In the genomic region with DNA sequence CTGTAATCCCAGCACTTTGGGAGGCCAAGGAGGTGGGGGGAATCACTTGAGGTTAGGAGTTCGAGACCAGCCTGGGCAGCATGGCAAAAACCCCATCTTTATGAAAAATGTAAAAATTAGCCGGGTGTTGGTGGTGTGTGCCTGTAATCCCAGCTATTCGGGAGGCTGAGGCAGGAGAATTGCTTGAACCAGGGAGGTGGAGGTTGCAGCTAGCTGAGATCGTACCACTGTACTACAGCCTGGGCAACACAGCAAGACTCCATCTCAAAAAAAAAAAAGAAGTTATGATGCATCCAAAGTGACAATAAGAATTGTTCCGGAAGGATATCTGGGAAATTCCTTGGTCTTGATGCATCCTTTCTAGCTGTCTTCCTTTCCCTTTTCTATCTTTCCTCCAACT, we compare ENCODE assay signal across 30 cellular contexts.
"Had no signal": no experiment of that assay in that cellular context is flagged by ENCODE, and none has a peak within 500 bp of the region (broad histone marks: within the 10 kb centered on the region; RNA-seq: fewer than 3 reads in every experiment).

No MANE protein-coding gene starts in this region.

- H3K9me3 ChIP-seq: esophagus muscularis mucosa, gastroesophageal sphincter, heart left ventricle, mucosa of descending colon, psoas muscle, spleen, testis, tibial artery, upper lobe of right lung, uterus had no signal

- DNase-seq: dermis blood vessel endothelial cell; effector memory CD4-positive, alpha-beta T cell; foreskin keratinocyte; heart left ventricle; kidney; mesenchymal stem cell; mucosa of descending colon; naive B cell; nucleus accumbens; psoas muscle; right cardiac atrium; spleen; stimulated activated CD4-positive, alpha-beta T cell treated with anti-CD3 and anti-CD28 coated beads, Interleukin-4, amount 100 ng/mL, for 4 hours; stimulated activated naive CD8-positive, alpha-beta T cell treated with anti-CD3 and anti-CD28 coated beads, Interleukin-15, Interleukin-2, amounts not matched to agents 100 U/mL and 50 U/mL, for 24 hours; substantia nigra; testis; tibial artery; upper lobe of right lung; uterus had no signal

- H3K4me2 ChIP-seq: hepatocyte, neural progenitor cell had no signal

- H3K36me3 ChIP-seq: esophagus muscularis mucosa, neural progenitor cell, tibial artery, upper lobe of right lung, uterus had no signal

- H3K9ac ChIP-seq: neural progenitor cell had no signal

- H3K27ac Mint-ChIP-seq: mesothelial cell of epicardium; natural killer cell treated with Interleukin-12 subunit alpha and Interleukin-12 subunit beta and Interleukin-15 and Interleukin-18, amount 100 ng/mL, for 72 hours; neural progenitor cell; stimulated activated memory B cell treated with anti-CD40 and anti-IgM and Interleukin-4, amounts not matched to agents 10 μg/mL and 1 μg/mL and 100 μg/mL, for 72 hours had no signal

- H3K4me3 Mint-ChIP-seq: mesothelial cell of epicardium; naive B cell; natural killer cell treated with Interleukin-12 subunit alpha and Interleukin-12 subunit beta and Interleukin-15 and Interleukin-18, amount 100 ng/mL, for 72 hours; neural progenitor cell; stimulated activated memory B cell treated with anti-CD40 and anti-IgM and Interleukin-4, amounts not matched to agents 10 μg/mL and 1 μg/mL and 100 μg/mL, for 72 hours had no signal

- FAIRE-seq: endothelial cell of umbilical vein, kidney had no signal

- H3K4me3 ChIP-seq: coronary artery, esophagus muscularis mucosa, gastroesophageal sphincter, heart left ventricle, hepatocyte, mucosa of descending colon, neural progenitor cell, psoas muscle, skin epidermis, spleen, testis, tibial artery, upper lobe of right lung, uterus had no signal

- H3K27me3 ChIP-seq: esophagus muscularis mucosa, foreskin keratinocyte, gastroesophageal sphincter, heart left ventricle, hepatocyte, neural progenitor cell, spleen, testis, tibial artery, upper lobe of right lung, uterus had no signal

- H3K27me3 Mint-ChIP-seq: naive B cell; natural killer cell treated with Interleukin-12 subunit alpha and Interleukin-12 subunit beta and Interleukin-15 and Interleukin-18, amount 100 ng/mL, for 72 hours; stimulated activated memory B cell treated with anti-CD40 and anti-IgM and Interleukin-4, amounts not matched to agents 10 μg/mL and 1 μg/mL and 100 μg/mL, for 72 hours had no signal

- H3K36me3 Mint-ChIP-seq: mesothelial cell of epicardium; naive B cell; natural killer cell treated with Interleukin-12 subunit alpha and Interleukin-12 subunit beta and Interleukin-15 and Interleukin-18, amount 100 ng/mL, for 72 hours had no signal

- H3K27ac ChIP-seq: coronary artery, esophagus muscularis mucosa, foreskin keratinocyte, gastroesophageal sphincter, heart left ventricle, hepatocyte, neural progenitor cell, psoas muscle, skin epidermis, spleen, testis, tibial artery, upper lobe of right lung, uterus had no signal

- ATAC-seq: foreskin keratinocyte; gastroesophageal sphincter; heart left ventricle; left lobe of liver; mucosa of descending colon; natural killer cell treated with Interleukin-12 subunit alpha and Interleukin-12 subunit beta and Interleukin-15 and Interleukin-18, amount 100 ng/mL, for 72 hours; psoas muscle; right cardiac atrium; stimulated activated memory B cell treated with anti-CD40 and anti-IgM and Interleukin-4, amounts not matched to agents 10 μg/mL and 1 μg/mL and 100 μg/mL, for 72 hours; stimulated activated naive CD8-positive, alpha-beta T cell treated with anti-CD3 and anti-CD28 coated beads, Interleukin-15, Interleukin-2, amounts not matched to agents 100 U/mL and 50 U/mL, for 24 hours; upper lobe of right lung had no signal

- H3K4me1 ChIP-seq: testis, tibial artery, uterus had no signal

- H3K9me3 Mint-ChIP-seq: mesothelial cell of epicardium; naive B cell; natural killer cell treated with Interleukin-12 subunit alpha and Interleukin-12 subunit beta and Interleukin-15 and Interleukin-18, amount 100 ng/mL, for 72 hours; neural progenitor cell; stimulated activated memory B cell treated with anti-CD40 and anti-IgM and Interleukin-4, amounts not matched to agents 10 μg/mL and 1 μg/mL and 100 μg/mL, for 72 hours had no signal

- H2AFZ ChIP-seq: hepatocyte, neural progenitor cell had no signal
